In the genomic region with DNA sequence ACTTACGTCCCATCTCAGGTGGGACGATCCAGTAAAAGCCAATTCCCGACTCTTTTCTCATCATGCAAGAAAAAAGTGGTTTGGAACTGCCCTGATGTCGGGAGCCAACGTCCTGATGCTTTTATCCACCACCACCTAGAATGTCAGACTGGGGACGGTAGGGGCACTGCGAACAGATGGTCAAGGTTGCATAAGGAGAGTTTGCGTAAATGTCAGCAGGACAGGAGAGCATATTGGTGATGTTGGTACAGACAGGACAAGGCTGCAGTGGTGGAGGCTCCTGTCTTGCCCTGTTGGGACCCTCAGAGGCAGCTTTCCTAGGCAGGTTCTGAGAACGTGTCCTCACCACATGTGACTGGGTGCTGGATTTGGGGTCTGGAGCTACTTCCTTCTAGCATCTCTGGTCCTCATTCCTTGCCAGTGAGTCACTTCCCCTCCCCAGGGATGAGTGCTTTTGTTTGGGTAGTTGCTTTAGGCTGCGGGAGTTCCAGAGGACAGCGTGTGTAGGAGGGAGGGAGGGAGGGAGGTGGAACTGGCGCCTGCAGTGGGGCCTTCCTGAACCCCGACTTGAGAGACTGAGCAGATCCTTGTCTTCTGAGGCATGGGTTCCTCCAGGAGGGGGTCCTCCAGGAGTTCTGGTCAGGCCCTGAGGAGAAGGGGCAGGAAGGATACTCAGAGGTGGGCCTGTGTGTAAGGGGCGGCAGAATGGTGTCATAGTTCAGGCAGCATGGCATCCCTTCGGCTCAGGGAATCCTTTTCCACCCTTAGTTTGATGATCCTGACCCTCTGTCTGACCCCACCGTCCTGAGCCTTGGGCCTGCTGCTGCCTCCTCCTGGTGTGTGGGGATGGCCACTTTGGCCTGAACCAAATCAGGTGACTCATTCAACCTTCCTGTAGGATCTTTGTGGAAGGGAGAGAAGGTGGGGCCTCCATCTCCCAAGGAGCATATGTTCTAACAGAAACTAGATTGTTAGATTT, we compare ENCODE assay signal across 9 cellular contexts. TPM values are rescaled to one million over a fixed set of nuclear protein-coding genes. Genes with fewer than 3 reads are reported as not detected.
DNase-seq lines count a peak whose midpoint lies in the region; ATAC-seq, FAIRE-seq and TF ChIP-seq lines count a peak whose summit lies in the region.
"Had no signal": no experiment of that assay in that cellular context is flagged by ENCODE, and none has a peak within 500 bp of the region (broad histone marks: within the 10 kb centered on the region; RNA-seq: fewer than 3 reads in every experiment).

No MANE protein-coding gene starts in this region.

- H3K4ac ChIP-seq in H9 (ENCODE audit: low read depth, low read length), result no peak overlapping the region

- H4K8ac ChIP-seq in H9 (replicated peaks; ENCODE audit: insufficient read length, low read depth, low read length), result no peak overlapping the region

- no peak for TF ChIP-seq POLR2A in transverse colon (IDR thresholded peaks at IDR 0.05)

- H2BK12ac ChIP-seq in H9 (ENCODE audit: insufficient read length, low read depth, low read length), result no peak overlapping the region

- H3K79me1 ChIP-seq in H9 (ENCODE audit: insufficient read depth, low read depth, low read length, poor library complexity, severe bottlenecking), result no peaks in the 10 kb centered on the region

- ATAC-seq in SK-N-SH treated with all-trans-retinoic acid at 6 μM for 48 hours, result peak; percentile 85

- peaks cover 0 to 5% (median 3%) of the 10 kb centered on the region in 3 experiments; a peak in 3 of 7 replicates for H3K36me3 Mint-ChIP-seq in H9 (ENCODE audit: insufficient read depth in 1 of 3, low read depth in 3 of 3)

- no peaks in the 10 kb centered on the region for H4K20me1 ChIP-seq in H9 (ENCODE audit: control insufficient read depth, insufficient read depth, insufficient read length)

- no peak overlapping the region for H2BK20ac ChIP-seq in H9 (ENCODE audit: low read depth, low read length, poor library complexity, severe bottlenecking)

- H3K36me3 ChIP-seq in transverse colon, result no peaks in the 10 kb centered on the region

- H3K79me2 ChIP-seq in H9 (ENCODE audit: insufficient read depth, low read length), result no peaks in the 10 kb centered on the region

- H2AK5ac ChIP-seq in H9 (ENCODE audit: insufficient read length, low read length), result no peak overlapping the region

- H3T11ph ChIP-seq in H9 (ENCODE audit: low read length), result no peak overlapping the region

- no peak overlapping the region for H2AFZ ChIP-seq in H9 (ENCODE audit: low read length)

- no peak overlapping the region for H3K23ac ChIP-seq in H9 (ENCODE audit: insufficient read length, low read depth, low read length)

- H3K14ac ChIP-seq in H9 (ENCODE audit: insufficient read depth, low read length), result no peak overlapping the region

- H2BK120ac ChIP-seq in H9 (ENCODE audit: low read depth, low read length, poor library complexity, severe bottlenecking), result no peak overlapping the region

- no peak overlapping the region for H3K4me3 Mint-ChIP-seq in H9

- no peak overlapping the region for H4K91ac ChIP-seq in H9 (ENCODE audit: insufficient read length, low read depth, low read length)

- TF ChIP-seq EP300 in transverse colon (IDR thresholded peaks at IDR 0.05; ENCODE audit: low read depth), result no peak

- H3K18ac ChIP-seq in H9 (ENCODE audit: insufficient read length, low read depth, low read length), result peak overlapping the region; percentile 1

- intact Hi-C loops in transverse colon (cut with DNase I; ENCODE audit: low total_unique reads), result no loop called here

- no peak overlapping the region for H3K56ac ChIP-seq in H9 (ENCODE audit: insufficient read length, low read depth, low read length)

- no peak for FAIRE-seq in frontal cortex (lab: Jason Lieb, UNC)

- no peak overlapping the region for H2BK5ac ChIP-seq in H9 (ENCODE audit: insufficient read length, low read length)

- H3K27ac ChIP-seq in H9 (ENCODE audit: insufficient read length, low read depth, low read length) (no peak overlapping the region), transverse colon (no peak overlapping the region)

- no CpG with 5 or more reads among the region's 16 CpGs for WGBS in H9 (ENCODE audit: extremely low coverage, insufficient read length, low lambda C conversion rate)
- WGBS in transverse colon (ENCODE audit: low coverage in 1 of 2), 2 donors, result 87% methylated on average over 16 of the region's 16 CpGs; no CpG with 5 or more reads in 1 of the 2 donors

- H3K23me2 ChIP-seq in H9 (ENCODE audit: insufficient read length, low read depth, low read length, poor library complexity, severe bottlenecking), result no peaks in the 10 kb centered on the region

- no peaks in the 10 kb centered on the region; the same call in 1 of the 2 replicates for H3K27me3 ChIP-seq in H9 (ENCODE audit: insufficient read depth, low read length)
- H3K27me3 ChIP-seq in transverse colon, result no peaks in the 10 kb centered on the region

- no peaks in the 10 kb centered on the region for H3K27me3 Mint-ChIP-seq in H9 (ENCODE audit: low read depth)

- TF ChIP-seq CTCF in H9 (conservative IDR thresholded peaks at IDR 0.05) (peak; percentile 14; the same call in 1 of the 3 replicates), transverse colon (IDR thresholded peaks at IDR 0.05) (no peak)

- H3K9ac ChIP-seq in H9 (ENCODE audit: extremely low read depth, insufficient read length, low read length), result no peak overlapping the region

- H3K4me1 Mint-ChIP-seq in H9, result peaks cover 21 to 25% of the 10 kb centered on the region in 2 experiments

- H4K5ac ChIP-seq in H9 (ENCODE audit: insufficient read length, low read depth, low read length), result no peak overlapping the region

- peak; percentile 69 for DNase-seq in H9
- peak; percentile 66 for DNase-seq in fibroblast of the conjunctiva (ENCODE audit: low read depth)
- peak; percentile 56 for DNase-seq in pulmonary artery endothelial cell (ENCODE audit: low read depth, low spot score)
- no peak for DNase-seq in transverse colon
- no peak for DNase-seq in D341Med (ENCODE audit: low spot score)
- no peak for DNase-seq in frontal cortex (ENCODE audit: low spot score in 2 of 2)
- DNase-seq in SKM-1 (lab: John Stamatoyannopoulos, UW; ENCODE audit: unreplicated experiment), result no peak
- DNase-seq: activated CD4-positive, alpha-beta T cell treated with anti-CD3 and anti-CD28 coated beads, Interleukin-2, amount 50 U/mL, for 48 hours had no signal

- peak overlapping the region in 1 of 3 experiments; percentile 12; a peak in 1 of 7 replicates for H3K27ac Mint-ChIP-seq in H9

- in situ Hi-C loops in transverse colon (cut with MboI; ENCODE audit: low pct_ligation_motif_present in 1 of 4, low pct_unique_long_range_greater_than_20kb in 1 of 4, low sequenced_read_pairs in 3 of 4), result no loop called here

- no peak overlapping the region for H3K4me2 ChIP-seq in H9 (ENCODE audit: insufficient read depth, insufficient read length, low read length)

- H2BK15ac ChIP-seq in H9 (ENCODE audit: low read depth, low read length), result no peak overlapping the region

- no peaks in the 10 kb centered on the region; a peak in 1 of 5 replicates for H3K9me3 Mint-ChIP-seq in H9

- H3K9me3 ChIP-seq in H9 (ENCODE audit: control insufficient read depth, low read depth, low read length) (no peaks in the 10 kb centered on the region), transverse colon (no peaks in the 10 kb centered on the region)

- H3K4me1 ChIP-seq in H9 (ENCODE audit: insufficient read depth, low read length) (no peaks in the 10 kb centered on the region; the same call in 1 of the 2 replicates), transverse colon (peaks cover 0 to 9% (median 2%) of the 10 kb centered on the region in 4 donors)

- H3K4me3 ChIP-seq in transverse colon, result no peak overlapping the region

TF ChIP-seq in SK-N-SH treated with all-trans-retinoic acid at 6 μM for 48 hours, 23 proteins besides CTCF, POLR2A, EP300 and RAD21:
- 0 out of 2 replicates have a peak, but pooled peaks have one; percentile 30 for TF ChIP-seq OSR1 (CRISPR knock-in tag; IDR thresholded peaks at IDR 0.05)
- TF ChIP-seq ZC3H10 (CRISPR knock-in tag; IDR thresholded peaks at IDR 0.05), result no peak
- peak; percentile 63; the same call in 1 of the 2 replicates for TF ChIP-seq ZFP3 (CRISPR knock-in tag; IDR thresholded peaks at IDR 0.05)
- no peak for TF ChIP-seq GLIS3 (CRISPR knock-in tag; IDR thresholded peaks at IDR 0.05)
- no peak for TF ChIP-seq ZNF565 (CRISPR knock-in tag; conservative IDR thresholded peaks at IDR 0.05; ENCODE audit: low read depth)
- TF ChIP-seq ZNF70 (CRISPR knock-in tag; IDR thresholded peaks at IDR 0.05), result no peak
- no peak for TF ChIP-seq ESRRG (CRISPR knock-in tag; IDR thresholded peaks at IDR 0.05)
- TF ChIP-seq, protein P1, sequence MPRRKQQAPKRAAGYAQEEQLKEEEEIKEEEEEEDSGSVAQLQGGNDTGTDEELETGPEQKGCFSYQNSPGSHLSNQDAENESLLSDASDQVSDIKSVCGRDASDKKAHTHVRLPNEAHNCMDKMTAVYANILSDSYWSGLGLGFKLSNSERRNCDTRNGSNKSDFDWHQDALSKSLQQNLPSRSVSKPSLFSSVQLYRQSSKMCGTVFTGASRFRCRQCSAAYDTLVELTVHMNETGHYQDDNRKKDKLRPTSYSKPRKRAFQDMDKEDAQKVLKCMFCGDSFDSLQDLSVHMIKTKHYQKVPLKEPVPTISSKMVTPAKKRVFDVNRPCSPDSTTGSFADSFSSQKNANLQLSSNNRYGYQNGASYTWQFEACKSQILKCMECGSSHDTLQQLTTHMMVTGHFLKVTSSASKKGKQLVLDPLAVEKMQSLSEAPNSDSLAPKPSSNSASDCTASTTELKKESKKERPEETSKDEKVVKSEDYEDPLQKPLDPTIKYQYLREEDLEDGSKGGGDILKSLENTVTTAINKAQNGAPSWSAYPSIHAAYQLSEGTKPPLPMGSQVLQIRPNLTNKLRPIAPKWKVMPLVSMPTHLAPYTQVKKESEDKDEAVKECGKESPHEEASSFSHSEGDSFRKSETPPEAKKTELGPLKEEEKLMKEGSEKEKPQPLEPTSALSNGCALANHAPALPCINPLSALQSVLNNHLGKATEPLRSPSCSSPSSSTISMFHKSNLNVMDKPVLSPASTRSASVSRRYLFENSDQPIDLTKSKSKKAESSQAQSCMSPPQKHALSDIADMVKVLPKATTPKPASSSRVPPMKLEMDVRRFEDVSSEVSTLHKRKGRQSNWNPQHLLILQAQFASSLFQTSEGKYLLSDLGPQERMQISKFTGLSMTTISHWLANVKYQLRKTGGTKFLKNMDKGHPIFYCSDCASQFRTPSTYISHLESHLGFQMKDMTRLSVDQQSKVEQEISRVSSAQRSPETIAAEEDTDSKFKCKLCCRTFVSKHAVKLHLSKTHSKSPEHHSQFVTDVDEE (CRISPR knock-in tag; IDR thresholded peaks at IDR 0.05), result no peak
- TF ChIP-seq TCF4 (CRISPR knock-in tag; IDR thresholded peaks at IDR 0.05; ENCODE audit: borderline replicate concordance), result no peak

RNA-seq across cellular contexts. Expression of gene THSD4, which starts 21.2 kb away (rescaled TPM):
- total RNA-seq in H9 (2021), result 5.5 and 5.7 TPM in 2 replicates
- total RNA-seq in pulmonary artery endothelial cell, result 19.0 and 35.2 TPM in 2 replicates
- 10 to 100 TPM; 13.3 to 57.2 (median 47.4) TPM for total RNA-seq in transverse colon
- total RNA-seq in frontal cortex, result 1.6 TPM

Comparison
In these comparisons a context has a peak if more than half of its experiments do, and no peak if none do; other contexts are left out.
1. DNase-seq: peak in H9 (single experiment), fibroblast of the conjunctiva (single experiment) and pulmonary artery endothelial cell (single experiment); none in transverse colon (single experiment), D341Med (single experiment), frontal cortex (0 of 2) and SKM-1 (single experiment).